ENCODE assay signal across 8 cellular contexts in genomic region chr1:11806307-11806936, GRCh38. TPM values are rescaled to one million over a fixed set of nuclear protein-coding genes. Genes with fewer than 3 reads are reported as not detected.
DNase-seq lines count a peak whose midpoint lies in the region; ATAC-seq, FAIRE-seq and TF ChIP-seq lines count a peak whose summit lies in the region.

No MANE protein-coding gene starts in this region.

- no peak overlapping the region for H3K14ac ChIP-seq in H1 (ENCODE audit: insufficient read length)

- H3K4me2 ChIP-seq in BLaER1 (peak overlapping the region; percentile 98), H1 (ENCODE audit: insufficient read depth in 1 of 2, low read depth in 2 of 2, low read length in 2 of 2) (peak overlapping the region; percentile 84 to 92)

- no peak for TF ChIP-seq POLR2A in H1 (IDR thresholded peaks at IDR 0.05; ENCODE audit: control extremely low read depth in 1 of 2, low read depth in 2 of 2, low read length in 2 of 2)
- no peak for TF ChIP-seq POLR2A in uterus (IDR thresholded peaks at IDR 0.05)

- peak overlapping the region; percentile 91 for H4K91ac ChIP-seq in H1 (replicated peaks; ENCODE audit: insufficient read length, low read length)

- H3K27me3 ChIP-seq in BLaER1 (no peaks in the 10 kb centered on the region), H1 (replicated peaks in 1 of 4; ENCODE audit: control insufficient read depth in 3 of 4, extremely low read depth in 1 of 4, insufficient read depth in 3 of 4, low read length in 3 of 4) (no peaks in the 10 kb centered on the region), mononuclear cell (ENCODE audit: insufficient read depth, low read length) (no peaks in the 10 kb centered on the region), uterus (no peaks in the 10 kb centered on the region)

- H3K79me1 ChIP-seq in H1 (ENCODE audit: low read depth, low read length), result peaks cover 8% of the 10 kb centered on the region

- H3K36me3 ChIP-seq in BLaER1 (peaks cover 26% of the 10 kb centered on the region), H1 (ENCODE audit: control insufficient read depth in 2 of 4, insufficient read depth in 4 of 4, low read length in 3 of 4) (peaks cover 0 to 18% (median 9%) of the 10 kb centered on the region in 4 experiments; a peak in 5 of 8 replicates), uterus (no peaks in the 10 kb centered on the region)

- no peak overlapping the region for H2AK5ac ChIP-seq in H1 (ENCODE audit: low read depth, low read length)

- FAIRE-seq in H1 (lab: Jason Lieb, UNC), result no peak

- peak overlapping the region; percentile 81 for H3K9ac ChIP-seq in BLaER1
- H3K9ac ChIP-seq in H1 (replicated peaks in 1 of 4; ENCODE audit: extremely low read depth in 1 of 4, low read depth in 3 of 4, low read length in 3 of 4), result peak overlapping the region in 3 of 4 experiments; percentile 43 to 78 (median 48); a peak in 6 of 7 replicates

- DNase-seq in RKO (ENCODE audit: low spot score) (peak; percentile 67), H1 (ENCODE audit: low read depth in 1 of 2, low spot score in 2 of 2) (no peak), uterus (no peak), GM10266 (ENCODE audit: extremely low spot score) (no peak)

- TF ChIP-seq EP300 in H1 (IDR thresholded peaks at IDR 0.05; ENCODE audit: borderline replicate concordance in 1 of 2, low read depth in 2 of 2, low read length in 2 of 2), result no peak

- TF ChIP-seq CTCF in H1 (IDR thresholded peaks at IDR 0.05; ENCODE audit: control extremely low read depth in 1 of 3, insufficient read depth in 1 of 3, low read depth in 1 of 3, low read length in 3 of 3) (no peak; a peak in 1 of 4 replicates), uterus (IDR thresholded peaks at IDR 0.05) (no peak), GM10266 (IDR thresholded peaks at IDR 0.05; ENCODE audit: control insufficient read depth, insufficient read depth, low read depth, missing control alignments) (no peak)

- WGBS in H1 (ENCODE audit: extremely low coverage in 1 of 2, insufficient coverage in 1 of 2, insufficient read length in 1 of 2, insufficient replicate concordance in 2 of 2, low coverage in 1 of 2, low lambda C conversion rate in 2 of 2, missing lambda C conversion rate in 1 of 2), 2 experiments, result 5% methylated on average over 13 of the region's 20 CpGs; no CpG with 5 or more reads in 1 of the 2 experiments

- intact Hi-C loops in uterus (cut with DNase I; ENCODE audit: low total_unique reads), result loop anchor here (10.0 kb wide), 1 partner anchor 72 kb away; the partner anchor contains the start of gene AGTRAP

- peaks cover 8 to 56% of the 10 kb centered on the region in 2 experiments; a peak in 3 of 4 replicates for H3K79me2 ChIP-seq in H1 (ENCODE audit: control insufficient read depth in 1 of 2, insufficient read depth in 2 of 2, low read length in 2 of 2)

- TF ChIP-seq RAD21 in H1 (IDR thresholded peaks at IDR 0.05 in 1 of 2, conservative IDR thresholded peaks at IDR 0.05 in 1 of 2; ENCODE audit: low read depth in 2 of 2, low read length in 2 of 2), result no peak

- H3K27ac ChIP-seq in BLaER1, result peak overlapping the region; percentile 89
- peak overlapping the region; percentile 43; the same call in 1 of the 2 replicates for H3K27ac ChIP-seq in H1 (ENCODE audit: low read depth, low read length)
- H3K27ac ChIP-seq in uterus, result peak overlapping the region; percentile 99

- H3K23me2 ChIP-seq in H1 (ENCODE audit: low read depth, low read length), result peaks cover 18% of the 10 kb centered on the region

- H2AFZ ChIP-seq in H1 (ENCODE audit: low read length), result no peak overlapping the region

- H3K23ac ChIP-seq in H1 (ENCODE audit: insufficient read length), result no peak overlapping the region

- ATAC-seq in GM18861 (IDR thresholded peaks at IDR 0.05; ENCODE audit: unreplicated experiment), result peak; percentile 28
- peak; percentile 32 for ATAC-seq in HG03039 (IDR thresholded peaks at IDR 0.05; ENCODE audit: unreplicated experiment)

- peak overlapping the region; percentile 79 for H3K4me3 ChIP-seq in BLaER1
- H3K4me3 ChIP-seq in H1 (ENCODE audit: extremely low read depth in 1 of 4, insufficient read depth in 2 of 4, low read depth in 3 of 4, low read length in 4 of 4), result peak overlapping the region; percentile 76 to 88 (median 81)
- H3K4me3 ChIP-seq in mononuclear cell (ENCODE audit: low read length), result peak overlapping the region; percentile 79
- H3K4me3 ChIP-seq in uterus, result peak overlapping the region; percentile 62 to 76

- no peak overlapping the region for H2BK120ac ChIP-seq in H1 (replicated peaks; ENCODE audit: low read depth, low read length)

- H3K56ac ChIP-seq in H1 (replicated peaks; ENCODE audit: insufficient read length, low read depth, low read length), result peak overlapping the region; percentile 72

- peak overlapping the region; percentile 93 for H4K8ac ChIP-seq in H1 (ENCODE audit: extremely low read depth, insufficient read depth, low read length)

- peaks cover 28% of the 10 kb centered on the region for H4K20me1 ChIP-seq in BLaER1
- H4K20me1 ChIP-seq in H1 (replicated peaks in 1 of 2; ENCODE audit: control insufficient read depth in 1 of 2, insufficient read depth in 2 of 2, low read length in 2 of 2), result peaks cover 3 to 10% of the 10 kb centered on the region in 2 experiments

- no peak overlapping the region for H2BK20ac ChIP-seq in H1 (ENCODE audit: low read length)

- 0 out of 2 replicates have a peak overlapping the region, but pooled peaks have one; percentile 27 for H2BK12ac ChIP-seq in H1 (ENCODE audit: low read depth, low read length)

- peak overlapping the region; percentile 85 for H4K5ac ChIP-seq in H1 (ENCODE audit: insufficient read length, low read depth, low read length)

- CTCF ChIA-PET in H1 (lab: Charles Lee; ENCODE audit: partially characterized antibody), result interaction anchor here (1.0 to 2.4 kb wide), 7 partner anchors 11 to 88 kb away, joined by 3 to 8 read pairs (median 3); no protein-coding TSS in a partner anchor

- peak overlapping the region; percentile 73; the same call in 1 of the 2 replicates for H3K18ac ChIP-seq in H1 (ENCODE audit: extremely low read depth, low read length)

- peaks cover 68% of the 10 kb centered on the region for H3K4me1 ChIP-seq in BLaER1
- peaks cover 13 to 24% (median 18%) of the 10 kb centered on the region in 4 experiments for H3K4me1 ChIP-seq in H1 (replicated peaks in 1 of 4; ENCODE audit: control insufficient read depth in 3 of 4, insufficient read depth in 4 of 4, low read length in 3 of 4)
- H3K4me1 ChIP-seq in mononuclear cell (ENCODE audit: insufficient read depth, low read length), result peaks cover 57% of the 10 kb centered on the region
- H3K4me1 ChIP-seq in uterus, result peaks cover 6 to 23% of the 10 kb centered on the region in 2 donors

- H3K4ac ChIP-seq in H1 (replicated peaks; ENCODE audit: insufficient read length, low read depth, low read length), result peak overlapping the region; percentile 90

- POLR2A ChIA-PET in H1 (lab: Charles Lee; ENCODE audit: partially characterized antibody), result interaction anchor here (0.6 to 3.2 kb wide), 15 partner anchors 9 to 250 kb away, joined by 3 to 13 read pairs (median 4); partner anchors contain the start of genes MFN2 and PLOD1

- H3K9me3 ChIP-seq in BLaER1 (no peaks in the 10 kb centered on the region), H1 (ENCODE audit: insufficient read depth in 2 of 2, low read depth in 1 of 2, low read length in 1 of 2) (no peaks in the 10 kb centered on the region), mononuclear cell (ENCODE audit: low read depth, low read length) (no peaks in the 10 kb centered on the region), uterus (no peaks in the 10 kb centered on the region)

- no peak overlapping the region for H2BK15ac ChIP-seq in H1 (ENCODE audit: low read length)

- H2BK5ac ChIP-seq in H1 (ENCODE audit: low read depth, low read length), result peak overlapping the region; percentile 66

RNA-seq across cellular contexts. Expression of gene CLCN6, which starts 0.4 kb away (rescaled TPM):
- 25.5 and 26.0 TPM in 2 replicates for total RNA-seq in H1 (2021; fragmentation: NEBNext Ultra II Directional; extraction: Animal tissue kit (Norgen Biotek cat#: 25700))
- 15.7 and 20.4 TPM in 2 replicates for polyA plus RNA-seq in H1 (2011; rRNA removed)
- polyA plus RNA-seq in H1 (2011; cell fraction: cytosol; rRNA removed), result 14.5 TPM
- polyA plus RNA-seq in H1 (2011; cell fraction: nucleus; rRNA removed), result 56.9 TPM
- 16.3 to 19.7 TPM (median 17.9 TPM) in 4 replicates for polyA plus RNA-seq in H1 (2012, experiment 1 of 2)
- polyA plus RNA-seq in H1 (2012, experiment 2 of 2), result 5.3 TPM
- polyA plus RNA-seq in H1 (2013, experiment 1 of 2), result 25.9 TPM
- 26.7 TPM for polyA plus RNA-seq in H1 (2013, experiment 2 of 2)
- 14.1 and 19.6 TPM in 2 replicates for polyA minus RNA-seq in H1 (2011; rRNA and poly(A)+ RNA removed)
- polyA minus RNA-seq in H1 (2011; cell fraction: cytosol; rRNA and poly(A)+ RNA removed), result 11.1 TPM
- 21.3 TPM for polyA minus RNA-seq in H1 (2011; cell fraction: nucleus; rRNA and poly(A)+ RNA removed)
- 7.8 TPM for total RNA-seq in mononuclear cell
- 10 to 100 TPM; 14.6 to 31.5 (median 22.7) TPM for total RNA-seq in uterus

RNA-seq across cellular contexts. Expression of gene MTHFR, which starts 0.7 kb away (rescaled TPM):
- total RNA-seq in H1 (2021; fragmentation: NEBNext Ultra II Directional; extraction: Animal tissue kit (Norgen Biotek cat#: 25700)), result 17.9 and 18.5 TPM in 2 replicates
- 8.7 and 11.6 TPM in 2 replicates for polyA plus RNA-seq in H1 (2011; rRNA removed)
- polyA plus RNA-seq in H1 (2011; cell fraction: cytosol; rRNA removed), result 11.6 TPM
- 25.9 TPM for polyA plus RNA-seq in H1 (2011; cell fraction: nucleus; rRNA removed)
- polyA plus RNA-seq in H1 (2012, experiment 1 of 2), result 8.8 to 11.6 TPM (median 10.6 TPM) in 4 replicates
- polyA plus RNA-seq in H1 (2012, experiment 2 of 2), result 9.7 TPM
- 7.9 TPM for polyA plus RNA-seq in H1 (2013, experiment 1 of 2)
- 6.8 TPM for polyA plus RNA-seq in H1 (2013, experiment 2 of 2)
- 27.2 and 30.4 TPM in 2 replicates for polyA minus RNA-seq in H1 (2011; rRNA and poly(A)+ RNA removed)
- polyA minus RNA-seq in H1 (2011; cell fraction: cytosol; rRNA and poly(A)+ RNA removed), result 13.9 TPM
- polyA minus RNA-seq in H1 (2011; cell fraction: nucleus; rRNA and poly(A)+ RNA removed), result 36.5 TPM
- total RNA-seq in mononuclear cell (28.4 TPM), uterus (10 to 100 TPM; 15.0 to 56.8 (median 29.9) TPM)

RNA-seq across cellular contexts. Expression of gene NPPA, which starts 41.2 kb away (rescaled TPM):
- total RNA-seq in H1 (2021; fragmentation: NEBNext Ultra II Directional; extraction: Animal tissue kit (Norgen Biotek cat#: 25700)), result not detected in 2 replicates
- not detected in 2 replicates for polyA plus RNA-seq in H1 (2011; rRNA removed)
- polyA plus RNA-seq in H1 (2011; cell fraction: cytosol; rRNA removed), result not detected
- polyA plus RNA-seq in H1 (2011; cell fraction: nucleus; rRNA removed), result not detected
- polyA plus RNA-seq in H1 (2012, experiment 1 of 2), result 0.28 to 0.62 TPM in 2 of 4 replicates, not detected in the others
- not detected for polyA plus RNA-seq in H1 (2012, experiment 2 of 2)
- not detected for polyA plus RNA-seq in H1 (2013, experiment 1 of 2)
- not detected for polyA plus RNA-seq in H1 (2013, experiment 2 of 2)
- polyA minus RNA-seq in H1 (2011; rRNA and poly(A)+ RNA removed), result not detected in 2 replicates
- polyA minus RNA-seq in H1 (2011; cell fraction: cytosol; rRNA and poly(A)+ RNA removed), result not detected
- not detected for polyA minus RNA-seq in H1 (2011; cell fraction: nucleus; rRNA and poly(A)+ RNA removed)
- not detected for total RNA-seq in mononuclear cell
- total RNA-seq in uterus, result not detected

RNA-seq across cellular contexts. Expression of gene C1orf167, which starts 44.4 kb away (rescaled TPM):
- total RNA-seq in H1 (2021; fragmentation: NEBNext Ultra II Directional; extraction: Animal tissue kit (Norgen Biotek cat#: 25700)), result 0.90 and 1.3 TPM in 2 replicates
- polyA plus RNA-seq in H1 (2011; rRNA removed), result 0.67 and 0.70 TPM in 2 replicates
- 1.0 TPM for polyA plus RNA-seq in H1 (2011; cell fraction: cytosol; rRNA removed)
- polyA plus RNA-seq in H1 (2011; cell fraction: nucleus; rRNA removed), result 1.4 TPM
- 0.52 to 4.1 TPM (median 1.8 TPM) in 4 replicates for polyA plus RNA-seq in H1 (2012, experiment 1 of 2)
- 0.43 TPM for polyA plus RNA-seq in H1 (2012, experiment 2 of 2)
- 0.69 TPM for polyA plus RNA-seq in H1 (2013, experiment 1 of 2)
- polyA plus RNA-seq in H1 (2013, experiment 2 of 2), result 0.64 TPM
- polyA minus RNA-seq in H1 (2011; rRNA and poly(A)+ RNA removed), result 0.22 and 0.47 TPM in 2 replicates
- polyA minus RNA-seq in H1 (2011; cell fraction: cytosol; rRNA and poly(A)+ RNA removed), result not detected
- polyA minus RNA-seq in H1 (2011; cell fraction: nucleus; rRNA and poly(A)+ RNA removed), result 1.2 TPM
- total RNA-seq in mononuclear cell (not detected), uterus (under 1 TPM in 2 of 4 donors, not detected in 2; 0.21 to 0.82 TPM)

RNA-seq across cellular contexts. Expression of gene NPPB, which starts 52.3 kb away (rescaled TPM):
- 0.91 and 1.2 TPM in 2 replicates for total RNA-seq in H1 (2021; fragmentation: NEBNext Ultra II Directional; extraction: Animal tissue kit (Norgen Biotek cat#: 25700))
- 0.36 and 0.77 TPM in 2 replicates for polyA plus RNA-seq in H1 (2011; rRNA removed)
- 0.18 TPM for polyA plus RNA-seq in H1 (2011; cell fraction: cytosol; rRNA removed)
- polyA plus RNA-seq in H1 (2011; cell fraction: nucleus; rRNA removed), result 0.19 TPM
- 0.27 to 0.49 TPM in 2 of 4 replicates, not detected in the others for polyA plus RNA-seq in H1 (2012, experiment 1 of 2)
- polyA plus RNA-seq in H1 (2012, experiment 2 of 2), result 0.67 TPM
- polyA plus RNA-seq in H1 (2013, experiment 1 of 2), result 1.8 TPM
- 2.2 TPM for polyA plus RNA-seq in H1 (2013, experiment 2 of 2)
- polyA minus RNA-seq in H1 (2011; rRNA and poly(A)+ RNA removed), result not detected in 2 replicates
- polyA minus RNA-seq in H1 (2011; cell fraction: cytosol; rRNA and poly(A)+ RNA removed), result not detected
- not detected for polyA minus RNA-seq in H1 (2011; cell fraction: nucleus; rRNA and poly(A)+ RNA removed)
- total RNA-seq in mononuclear cell, result not detected
- total RNA-seq in uterus, result not detected

Comparison
In these comparisons a context has a peak if more than half of its experiments do, and no peak if none do; other contexts are left out.
1. H3K27ac ChIP-seq: peak in every context shown above with its lines; median percentile 99 in uterus; 89 in BLaER1; 43 in H1.